ENCODE assay signal across 15 cellular contexts in the genomic region with DNA sequence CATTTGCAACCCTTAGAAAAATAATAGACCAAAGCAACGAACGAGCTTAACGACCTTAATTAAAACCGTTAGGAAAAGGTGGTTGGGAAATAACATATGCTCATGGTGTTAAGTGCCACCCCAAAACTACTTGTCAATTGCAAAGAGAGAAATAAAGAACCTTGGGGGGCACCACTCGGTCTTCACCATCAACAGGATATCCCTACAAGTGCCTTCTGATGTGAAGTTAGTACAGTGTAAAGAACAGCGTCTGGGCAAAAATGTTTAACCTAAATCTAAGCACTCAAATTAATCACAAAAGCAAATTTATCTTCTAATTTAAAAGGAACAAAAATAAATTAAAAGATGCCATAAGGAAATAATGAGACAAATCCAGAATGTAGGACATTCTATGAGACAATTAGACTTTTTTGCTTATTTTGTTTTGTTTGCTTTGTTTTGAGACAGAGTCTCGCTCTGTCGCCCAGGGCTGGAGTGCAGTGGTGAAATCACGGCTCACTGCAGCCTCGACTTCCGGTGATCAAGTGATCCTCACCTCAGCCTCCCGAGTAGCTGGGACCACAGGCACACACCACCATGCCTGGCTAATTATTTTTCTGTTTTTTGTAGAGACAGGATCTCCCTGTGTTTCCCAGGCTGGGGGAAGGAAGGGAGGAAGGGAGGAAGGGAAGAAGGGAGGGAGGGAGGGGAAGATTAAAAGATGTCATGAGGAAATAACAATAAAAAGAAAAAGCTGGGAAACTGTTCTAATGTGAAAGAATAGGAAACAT. TPM values are rescaled to one million over a fixed set of nuclear protein-coding genes. Genes with fewer than 3 reads are reported as not detected.
DNase-seq lines count a peak whose midpoint lies in the region; ATAC-seq and TF ChIP-seq lines count a peak whose summit lies in the region.
"Had no signal": no experiment of that assay in that cellular context is flagged by ENCODE, and none has a peak within 500 bp of the region (broad histone marks: within the 10 kb centered on the region; RNA-seq: fewer than 3 reads in every experiment).

No MANE protein-coding gene starts in this region.

- no peaks in the 10 kb centered on the region for H3K9me2 ChIP-seq in PC-3 (replicated peaks; ENCODE audit: low read length)

- no peaks in the 10 kb centered on the region for H3K9me3 ChIP-seq in PC-3 (ENCODE audit: low read length)
- H3K9me3 ChIP-seq in naive thymus-derived CD4-positive, alpha-beta T cell (ENCODE audit: control insufficient read depth in 2 of 3, low read length in 3 of 3): no peaks in the 10 kb centered on the region
- H3K9me3 ChIP-seq: esophagus squamous epithelium, testis had no signal

- H3K4me3 ChIP-seq in PC-3 (ENCODE audit: low read length): peak overlapping the region; percentile 2; the same call in 1 of the 2 replicates
- no peak overlapping the region for H3K4me3 ChIP-seq in naive thymus-derived CD4-positive, alpha-beta T cell (ENCODE audit: low read length)
- H3K4me3 ChIP-seq: esophagus squamous epithelium had no signal

- no peak overlapping the region for H3K4me3 Mint-ChIP-seq in activated T-cell treated with anti-CD3 and anti-CD28 coated beads, Interleukin-2, amount 50 U/mL, for 24 hours
- no peak overlapping the region for H3K4me3 Mint-ChIP-seq in naive thymus-derived CD4-positive, alpha-beta T cell
- H3K4me3 Mint-ChIP-seq in stimulated activated effector memory CD8-positive, alpha-beta T cell treated with anti-CD3 and anti-CD28 coated beads, Interleukin-12 subunit alpha, Interleukin-12 subunit beta, amount 100 ng/mL, for 72 hours: no peak overlapping the region
- no peak overlapping the region for H3K4me3 Mint-ChIP-seq in activated T-helper 1 cell treated with anti-CD3 and anti-CD28 coated beads, Interleukin-12 subunit alpha, Interleukin-12 subunit beta, Interleukin-2, Interleukin-4 antibody, amounts not matched to agents 30 ng/mL and 10 ng/mL and 1 ng/mL, durations not matched to agents 14 hours and 24 hours and 36 hours

- no peak overlapping the region; the same call in 1 of the 2 replicates for H2AFZ ChIP-seq in PC-3 (ENCODE audit: low read length)

- H3K9ac ChIP-seq in PC-3 (ENCODE audit: low read length): no peak overlapping the region

- peaks cover 2% of the 10 kb centered on the region for H3K36me3 Mint-ChIP-seq in activated T-cell treated with anti-CD3 and anti-CD28 coated beads, Interleukin-2, amount 50 U/mL, for 24 hours (ENCODE audit: low read depth)
- H3K36me3 Mint-ChIP-seq in naive thymus-derived CD4-positive, alpha-beta T cell: peaks cover 0 to 5% (median 0%) of the 10 kb centered on the region in 5 donors
- H3K36me3 Mint-ChIP-seq in stimulated activated effector memory CD8-positive, alpha-beta T cell treated with anti-CD3 and anti-CD28 coated beads, Interleukin-12 subunit alpha, Interleukin-12 subunit beta, amount 100 ng/mL, for 72 hours: peaks cover 35% of the 10 kb centered on the region
- H3K36me3 Mint-ChIP-seq in activated T-helper 1 cell treated with anti-CD3 and anti-CD28 coated beads, Interleukin-12 subunit alpha, Interleukin-12 subunit beta, Interleukin-2, Interleukin-4 antibody, amounts not matched to agents 30 ng/mL and 10 ng/mL and 1 ng/mL, durations not matched to agents 14 hours and 24 hours and 36 hours (ENCODE audit: low read depth): no peaks in the 10 kb centered on the region

- no peaks in the 10 kb centered on the region for H3K79me2 ChIP-seq in PC-3 (ENCODE audit: low read length)

- no peak overlapping the region for H3K27ac ChIP-seq in PC-3 (ENCODE audit: low read length)
- H3K27ac ChIP-seq in naive thymus-derived CD4-positive, alpha-beta T cell (ENCODE audit: low read depth, low read length): no peak overlapping the region
- H3K27ac ChIP-seq: esophagus squamous epithelium, testis had no signal

- DNase-seq in activated T-cell treated with anti-CD3 and anti-CD28 coated beads, Interleukin-2, amount 50 U/mL, for 24 hours: no peak
- no peak for DNase-seq in activated T-cell treated with anti-CD3 and anti-CD28 coated beads, Interleukin-2, amount 50 U/mL, for 48 hours
- DNase-seq in COLO668 (lab: John Stamatoyannopoulos, UW; ENCODE audit: unreplicated experiment) (peak; percentile 0), PC-3 (no peak)
- DNase-seq in naive thymus-derived CD4-positive, alpha-beta T cell: no peak
- no peak for DNase-seq in stimulated activated effector memory CD8-positive, alpha-beta T cell treated with anti-CD3 and anti-CD28 coated beads, Interleukin-12 subunit alpha, Interleukin-12 subunit beta, amount 100 ng/mL, for 72 hours (ENCODE audit: low spot score in 2 of 2)
- no peak for DNase-seq in activated T-helper 1 cell treated with anti-CD3 and anti-CD28 coated beads, Interleukin-12 subunit alpha, Interleukin-12 subunit beta, Interleukin-2, Interleukin-4 antibody, amounts not matched to agents 30 ng/mL and 10 ng/mL and 1 ng/mL, durations not matched to agents 14 hours and 24 hours and 36 hours (ENCODE audit: low spot score)
- DNase-seq: effector CD8-positive, alpha-beta T cell; esophagus squamous epithelium; KBM-7; left cardiac atrium; NCI-H1105; NCI-H2107; testis had no signal

- TF ChIP-seq CTCF in PC-3 (conservative IDR thresholded peaks at IDR 0.05; ENCODE audit: low read depth, low read length): no peak

- H3K9me3 Mint-ChIP-seq in activated T-cell treated with anti-CD3 and anti-CD28 coated beads, Interleukin-2, amount 50 U/mL, for 24 hours: peaks cover 6% of the 10 kb centered on the region
- H3K9me3 Mint-ChIP-seq in naive thymus-derived CD4-positive, alpha-beta T cell: peaks cover 0 to 25% (median 10%) of the 10 kb centered on the region in 11 donors
- H3K9me3 Mint-ChIP-seq in stimulated activated effector memory CD8-positive, alpha-beta T cell treated with anti-CD3 and anti-CD28 coated beads, Interleukin-12 subunit alpha, Interleukin-12 subunit beta, amount 100 ng/mL, for 72 hours: no peaks in the 10 kb centered on the region
- no peaks in the 10 kb centered on the region for H3K9me3 Mint-ChIP-seq in activated T-helper 1 cell treated with anti-CD3 and anti-CD28 coated beads, Interleukin-12 subunit alpha, Interleukin-12 subunit beta, Interleukin-2, Interleukin-4 antibody, amounts not matched to agents 30 ng/mL and 10 ng/mL and 1 ng/mL, durations not matched to agents 14 hours and 24 hours and 36 hours

- POLR2A ChIA-PET in PC-3 (lab: Charles Lee; ENCODE audit: unreplicated experiment): no interaction called here
- POLR2A ChIA-PET in naive thymus-derived CD4-positive, alpha-beta T cell (lab: Charles Lee): interaction anchor here (0.6 to 3.6 kb wide), 18 partner anchors 8 to 1486 kb away, joined by 3 to 27 read pairs (median 5); a partner anchor contains a TSS

- H3K27me3 ChIP-seq in PC-3 (ENCODE audit: low read length): no peaks in the 10 kb centered on the region
- no peaks in the 10 kb centered on the region for H3K27me3 ChIP-seq in naive thymus-derived CD4-positive, alpha-beta T cell (ENCODE audit: control insufficient read depth in 2 of 2, insufficient read depth in 2 of 2, low read length in 2 of 2)

- H3F3A ChIP-seq in PC-3 (ENCODE audit: low read length, unreplicated experiment): peaks cover 5% of the 10 kb centered on the region

- peaks cover 10% of the 10 kb centered on the region for H3K27me3 Mint-ChIP-seq in activated T-cell treated with anti-CD3 and anti-CD28 coated beads, Interleukin-2, amount 50 U/mL, for 24 hours
- H3K27me3 Mint-ChIP-seq in naive thymus-derived CD4-positive, alpha-beta T cell: peaks cover under 1 to 25% (median 13%) of the 10 kb centered on the region in 5 donors
- H3K27me3 Mint-ChIP-seq in activated T-helper 1 cell treated with anti-CD3 and anti-CD28 coated beads, Interleukin-12 subunit alpha, Interleukin-12 subunit beta, Interleukin-2, Interleukin-4 antibody, amounts not matched to agents 30 ng/mL and 10 ng/mL and 1 ng/mL, durations not matched to agents 14 hours and 24 hours and 36 hours (ENCODE audit: insufficient read depth): peaks cover 14% of the 10 kb centered on the region

- H3K36me3 ChIP-seq in PC-3 (ENCODE audit: low read depth, low read length): no peaks in the 10 kb centered on the region
- no peaks in the 10 kb centered on the region for H3K36me3 ChIP-seq in naive thymus-derived CD4-positive, alpha-beta T cell (ENCODE audit: control insufficient read depth in 2 of 3, insufficient read depth in 3 of 3, low read length in 3 of 3)
- H3K36me3 ChIP-seq: esophagus squamous epithelium had no signal

- BruUV-seq in PC-3 (replicated peaks; lab: Mats Ljungman, UMichigan): no TSS peak

- H3K27ac Mint-ChIP-seq in activated T-cell treated with anti-CD3 and anti-CD28 coated beads, Interleukin-2, amount 50 U/mL, for 24 hours: peak overlapping the region; percentile 96
- H3K27ac Mint-ChIP-seq in naive thymus-derived CD4-positive, alpha-beta T cell: peak overlapping the region in 7 of 9 donors; percentile 9 to 93 (median 86)
- no peak overlapping the region for H3K27ac Mint-ChIP-seq in stimulated activated effector memory CD8-positive, alpha-beta T cell treated with anti-CD3 and anti-CD28 coated beads, Interleukin-12 subunit alpha, Interleukin-12 subunit beta, amount 100 ng/mL, for 72 hours
- H3K27ac Mint-ChIP-seq in activated T-helper 1 cell treated with anti-CD3 and anti-CD28 coated beads, Interleukin-12 subunit alpha, Interleukin-12 subunit beta, Interleukin-2, Interleukin-4 antibody, amounts not matched to agents 30 ng/mL and 10 ng/mL and 1 ng/mL, durations not matched to agents 14 hours and 24 hours and 36 hours: no peak overlapping the region

- H4K20me1 ChIP-seq in PC-3 (ENCODE audit: low read length): no peaks in the 10 kb centered on the region

- H3K4me1 ChIP-seq in PC-3 (ENCODE audit: insufficient read depth, low read length): peaks cover 8% of the 10 kb centered on the region; the same call in 1 of the 2 replicates
- peaks cover 5 to 8% of the 10 kb centered on the region in 2 donors for H3K4me1 ChIP-seq in naive thymus-derived CD4-positive, alpha-beta T cell (ENCODE audit: control insufficient read depth in 2 of 2, insufficient read depth in 2 of 2, low read length in 2 of 2)
- H3K4me1 ChIP-seq: testis had no signal

- intact Hi-C loops in PC-3 (cut with micrococcal nuclease): no loop called here
- intact Hi-C loops in naive thymus-derived CD4-positive, alpha-beta T cell (cut with micrococcal nuclease): loop anchor here (2.0 to 10.0 kb wide), 4 partner anchors 39 to 1361 kb away; a partner anchor contains a TSS
- intact Hi-C loops in activated T-helper 1 cell treated with anti-CD3 and anti-CD28 coated beads, Interleukin-12 subunit alpha, Interleukin-12 subunit beta, Interleukin-2, Interleukin-4 antibody, amounts not matched to agents 30 ng/mL and 10 ng/mL and 1 ng/mL, durations not matched to agents 14 hours and 24 hours and 36 hours (cut with micrococcal nuclease): loop anchor here (2.0 to 10.0 kb wide), 5 partner anchors 39 to 1429 kb away; a partner anchor contains a TSS

- H3K4me1 Mint-ChIP-seq in activated T-cell treated with anti-CD3 and anti-CD28 coated beads, Interleukin-2, amount 50 U/mL, for 24 hours (ENCODE audit: low read depth): peaks cover 34% of the 10 kb centered on the region
- peaks cover 2 to 61% (median 41%) of the 10 kb centered on the region in 7 donors for H3K4me1 Mint-ChIP-seq in naive thymus-derived CD4-positive, alpha-beta T cell
- H3K4me1 Mint-ChIP-seq in stimulated activated effector memory CD8-positive, alpha-beta T cell treated with anti-CD3 and anti-CD28 coated beads, Interleukin-12 subunit alpha, Interleukin-12 subunit beta, amount 100 ng/mL, for 72 hours: peaks cover 22% of the 10 kb centered on the region
- peaks cover 55% of the 10 kb centered on the region for H3K4me1 Mint-ChIP-seq in activated T-helper 1 cell treated with anti-CD3 and anti-CD28 coated beads, Interleukin-12 subunit alpha, Interleukin-12 subunit beta, Interleukin-2, Interleukin-4 antibody, amounts not matched to agents 30 ng/mL and 10 ng/mL and 1 ng/mL, durations not matched to agents 14 hours and 24 hours and 36 hours (ENCODE audit: low read depth)

- H3K4me2 ChIP-seq in PC-3 (ENCODE audit: low read length): peak overlapping the region; percentile 13; the same call in 1 of the 2 replicates

- ATAC-seq in PC-3 (no peak), GM21825 (IDR thresholded peaks at IDR 0.05; ENCODE audit: unreplicated experiment) (no peak)
- no peak for ATAC-seq in naive thymus-derived CD4-positive, alpha-beta T cell
- ATAC-seq in stimulated activated effector memory CD8-positive, alpha-beta T cell treated with anti-CD3 and anti-CD28 coated beads, Interleukin-12 subunit alpha, Interleukin-12 subunit beta, amount 100 ng/mL, for 72 hours: no peak

- CTCF ChIA-PET in PC-3 (lab: Charles Lee): interaction anchor here (1.4 kb wide), 1 partner anchor 18 kb away, joined by 6 read pairs; no protein-coding TSS in a partner anchor
- CTCF ChIA-PET in naive thymus-derived CD4-positive, alpha-beta T cell (lab: Charles Lee): interaction anchor here (0.6 to 1.1 kb wide), 4 partner anchors 18 to 258 kb away, joined by 3 to 4 read pairs (median 3); no protein-coding TSS in a partner anchor

RNA-seq across cellular contexts. Expression of gene BTN3A2, which starts 41.3 kb away (rescaled TPM):
- total RNA-seq in PC-3 (2014; rRNA removed): 2.4 and 5.4 TPM in 2 replicates
- 100 to 1,000 TPM; 131 to 274 (median 180) TPM for total RNA-seq in naive thymus-derived CD4-positive, alpha-beta T cell
- polyA plus RNA-seq in naive thymus-derived CD4-positive, alpha-beta T cell: 100 to 1,000 TPM; 113 to 142 TPM
- 45.3 and 51.8 TPM in 2 replicates for total RNA-seq in activated T-helper 1 cell treated with anti-CD3 and anti-CD28 coated beads, Interleukin-12 subunit alpha, Interleukin-12 subunit beta, Interleukin-2, Interleukin-4 antibody, amounts not matched to agents 30 ng/mL and 10 ng/mL and 1 ng/mL, durations not matched to agents 14 hours and 24 hours and 36 hours

RNA-seq across cellular contexts. Expression of gene BTN2A2, which starts 59.2 kb away (rescaled TPM):
- 9.1 and 11.4 TPM in 2 replicates for total RNA-seq in PC-3 (2014; rRNA removed)
- 10 to 100 TPM; 19.8 to 22.3 (median 20.2) TPM for total RNA-seq in naive thymus-derived CD4-positive, alpha-beta T cell
- 1 to 10 TPM; 3.4 to 4.4 TPM for polyA plus RNA-seq in naive thymus-derived CD4-positive, alpha-beta T cell
- total RNA-seq in activated T-helper 1 cell treated with anti-CD3 and anti-CD28 coated beads, Interleukin-12 subunit alpha, Interleukin-12 subunit beta, Interleukin-2, Interleukin-4 antibody, amounts not matched to agents 30 ng/mL and 10 ng/mL and 1 ng/mL, durations not matched to agents 14 hours and 24 hours and 36 hours: 21.7 and 25.4 TPM in 2 replicates

Comparison
In these comparisons a context has a peak if more than half of its experiments do, and no peak if none do; other contexts are left out.
1. H3K27ac Mint-ChIP-seq: peak in activated T-cell treated with anti-CD3 and anti-CD28 coated beads, Interleukin-2, amount 50 U/mL, for 24 hours (single experiment) and naive thymus-derived CD4-positive, alpha-beta T cell (7 of 9); none in stimulated activated effector memory CD8-positive, alpha-beta T cell treated with anti-CD3 and anti-CD28 coated beads, Interleukin-12 subunit alpha, Interleukin-12 subunit beta, amount 100 ng/mL, for 72 hours (single experiment) and activated T-helper 1 cell treated with anti-CD3 and anti-CD28 coated beads, Interleukin-12 subunit alpha, Interleukin-12 subunit beta, Interleukin-2, Interleukin-4 antibody, amounts not matched to agents 30 ng/mL and 10 ng/mL and 1 ng/mL, durations not matched to agents 14 hours and 24 hours and 36 hours (single experiment).